ENCODE assay signal across 4 cellular contexts in the genomic region with DNA sequence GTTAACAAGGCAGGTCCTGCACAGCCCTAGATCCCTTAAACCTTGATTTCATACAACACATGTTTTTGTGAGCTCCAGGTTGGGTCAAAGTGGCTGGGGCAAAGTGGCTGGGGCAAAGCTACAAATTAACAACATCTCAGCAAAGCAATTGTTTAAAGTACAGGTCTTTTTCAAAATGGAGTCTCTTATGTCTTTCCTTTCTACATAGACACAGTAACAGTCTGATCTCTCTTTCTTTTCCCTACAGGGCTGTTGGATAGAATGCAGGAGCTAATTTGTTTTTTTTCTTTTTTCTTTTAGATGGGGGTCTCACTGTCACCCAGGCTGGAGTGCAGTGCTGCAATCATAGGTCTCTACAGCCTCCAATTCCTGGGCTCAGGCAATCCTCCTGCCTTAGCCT. TPM values are rescaled to one million over a fixed set of nuclear protein-coding genes. Genes with fewer than 3 reads are reported as not detected.
"Had no signal": no experiment of that assay in that cellular context is flagged by ENCODE, and none has a peak within 500 bp of the region (broad histone marks: within the 10 kb centered on the region; RNA-seq: fewer than 3 reads in every experiment).

No MANE protein-coding gene starts in this region.

RNA-seq across cellular contexts. Expression of a gene that starts 11.6 kb away (rescaled TPM):
- total RNA-seq: activated CD8-positive, alpha-beta T cell treated with anti-CD3 and anti-CD28 coated beads for 36 hours; activated naive CD8-positive, alpha-beta T cell treated with anti-CD3 and anti-CD28 coated beads for 36 hours; LHCN-M2; SJSA1 had no signal
